1 cellular context compared by ENCODE assay signal in genomic region chr4:139587452-139587851, GRCh38.
TF ChIP-seq lines count a peak whose summit lies in the region.

No MANE protein-coding gene starts in this region.

TF ChIP-seq in IMR-90, 13 proteins besides CTCF, POLR2A, EP300 and RAD21 (continued from another document):
- no peak for TF ChIP-seq RCOR1 (IDR thresholded peaks at IDR 0.05; ENCODE audit: insufficient replicate concordance, low read length)
- TF ChIP-seq BHLHE40 (IDR thresholded peaks at IDR 0.05; ENCODE audit: low read depth, low read length), result no peak
TF ChIP-seq in IMR-90: peak in this region for 1.
